26 cellular contexts compared by ENCODE assay signal in the genomic region with DNA sequence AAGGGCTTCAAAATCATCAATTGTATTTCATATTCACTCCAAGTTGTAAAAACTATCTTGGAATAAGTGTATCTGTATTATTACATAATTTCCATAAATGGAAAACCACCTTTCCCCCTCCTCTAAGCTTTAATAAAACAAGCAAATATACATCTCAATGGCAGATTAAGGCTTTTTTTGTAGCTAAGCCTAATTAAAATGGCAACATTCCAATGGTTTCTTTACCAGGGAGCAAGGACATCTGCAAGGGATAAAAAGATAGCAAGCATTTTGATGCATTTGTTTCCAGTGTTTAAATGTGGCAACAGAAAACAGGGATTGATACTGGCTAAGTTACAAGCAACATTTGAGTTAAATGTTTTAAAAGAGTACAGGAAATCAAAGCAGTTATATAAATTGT.
"Had no signal": no experiment of that assay in that cellular context is flagged by ENCODE, and none has a peak within 500 bp of the region (broad histone marks: within the 10 kb centered on the region; RNA-seq: fewer than 3 reads in every experiment).

No MANE protein-coding gene starts in this region.

- H3K9ac ChIP-seq: parathyroid adenoma had no signal

- H2AFZ ChIP-seq: parathyroid adenoma had no signal

- H3K9me3 ChIP-seq: esophagus muscularis mucosa, neutrophil, prostate gland, right atrium auricular region, thyroid gland, vagina had no signal

- H3K36me3 ChIP-seq: esophagus muscularis mucosa, heart right ventricle, neutrophil, prostate gland, right atrium auricular region, thyroid gland, vagina had no signal

- H3K4me2 ChIP-seq: smooth muscle cell had no signal

- H3K27me3 ChIP-seq: esophagus muscularis mucosa, heart right ventricle, neutrophil, right atrium auricular region, thyroid gland, vagina had no signal

- H3K4me1 ChIP-seq: esophagus muscularis mucosa, heart right ventricle, parathyroid adenoma, prostate gland, right atrium auricular region, thyroid gland, vagina had no signal

- H3K79me2 ChIP-seq: parathyroid adenoma had no signal

- DNase-seq: effector CD8-positive, alpha-beta T cell; endodermal cell; foreskin melanocyte; glutamatergic neuron; heart right ventricle; hypothalamus; kidney; natural killer cell; stimulated activated CD4-positive, alpha-beta T cell treated with anti-CD3 and anti-CD28 coated beads, Interleukin-12 subunit alpha, Interleukin-12 subunit beta, amount 100 ng/mL, for 4 hours; stimulated activated CD4-positive, alpha-beta T cell treated with anti-CD3 and anti-CD28 coated beads, Interleukin-1b, Interleukin-23, amount 100 ng/mL, for 48 hours; stimulated activated CD4-positive, alpha-beta T cell treated with anti-CD3 and anti-CD28 coated beads, Interleukin-4, amount 100 ng/mL, for 1 hour; stimulated activated CD8-positive, alpha-beta memory T cell treated with anti-CD3 and anti-CD28 coated beads, Interleukin-4, amount 100 ng/mL, for 48 hours; stimulated activated naive CD4-positive, alpha-beta T cell; stimulated activated naive CD8-positive, alpha-beta T cell treated with anti-CD3 and anti-CD28 coated beads, Interleukin-15, amount 100 ng/mL, for 72 hours; thyroid gland; trophoblast cell had no signal

- H3K27ac ChIP-seq: esophagus muscularis mucosa, heart right ventricle, neutrophil, parathyroid adenoma, prostate gland, right atrium auricular region, thyroid gland, vagina had no signal

- ATAC-seq: heart right ventricle; left lobe of liver; natural killer cell; sciatic nerve; stimulated activated naive CD8-positive, alpha-beta T cell treated with anti-CD3 and anti-CD28 coated beads, Interleukin-15, amount 100 ng/mL, for 72 hours had no signal

- H3K4me3 ChIP-seq: esophagus muscularis mucosa, heart right ventricle, lung, prostate gland, right atrium auricular region, smooth muscle cell, thyroid gland, vagina had no signal
